ENCODE assay signal across 15 cellular contexts in genomic region chr16:55256412-55257016, GRCh38.
DNase-seq lines count a peak whose midpoint lies in the region; ATAC-seq and TF ChIP-seq lines count a peak whose summit lies in the region.
"Had no signal": no experiment of that assay in that cellular context is flagged by ENCODE, and none has a peak within 500 bp of the region (broad histone marks: within the 10 kb centered on the region; RNA-seq: fewer than 3 reads in every experiment).

No MANE protein-coding gene starts in this region.

- WGBS in mesodermal cell (ENCODE audit: insufficient coverage in 2 of 2), 2 experiments, result 95% methylated on average over 16 to 17 of the region's 20 CpGs

- no peak overlapping the region for H3K4me3 Mint-ChIP-seq in endothelial cell (ENCODE audit: unreplicated experiment)
- H3K4me3 Mint-ChIP-seq: CD8-positive, alpha-beta T cell; H9 had no signal

- H3K4me3 ChIP-seq in mesodermal cell (ENCODE audit: extremely low read depth, insufficient read depth, low read length, poor library complexity, severe bottlenecking), result no peak overlapping the region
- H3K4me3 ChIP-seq in gastrocnemius medialis, result peak overlapping the region in 1 of 4 donors; percentile 13
- no peak overlapping the region for H3K4me3 ChIP-seq in PC-9
- H3K4me3 ChIP-seq: A549, GM23248 had no signal

- CTCF ChIA-PET in PC-9 (lab: Charles Lee), result no interaction called here

- no peaks in the 10 kb centered on the region for H3K9me2 ChIP-seq in PC-9 (ENCODE audit: insufficient read depth)

- no peak for DNase-seq in endothelial cell (ENCODE audit: low spot score)
- DNase-seq in gastrocnemius medialis, result no peak
- DNase-seq in PC-9, result no peak
- DNase-seq: Caco-2; CD8-positive, alpha-beta T cell; DND-41; GDM1; GM23248; H9; IMR-90 had no signal

- intact Hi-C loops in gastrocnemius medialis (cut with DNase I; ENCODE audit: low total_unique reads), result loop anchor here (2.0 to 10.0 kb wide), 2 partner anchors 136 to 322 kb away; partner anchors contain the start of gene IRX5
- intact Hi-C loops in PC-9 (cut with micrococcal nuclease; ENCODE audit: unreplicated experiment), result loop anchor here (10.0 kb wide), 1 partner anchor 1482 kb away; no protein-coding TSS in a partner anchor

- BruUV-seq in PC-9 (replicated peaks; lab: Mats Ljungman, UMichigan), result no TSS peak

- peak; percentile 47 to 60 for ATAC-seq in gastrocnemius medialis
- no peak for ATAC-seq in GM19351 (IDR thresholded peaks at IDR 0.05; ENCODE audit: unreplicated experiment)
- ATAC-seq in HG03442 (IDR thresholded peaks at IDR 0.05; ENCODE audit: unreplicated experiment), result no peak
- ATAC-seq: A549; CD8-positive, alpha-beta T cell had no signal

- TF ChIP-seq CTCF in endothelial cell (IDR thresholded peaks at IDR 0.05; ENCODE audit: unreplicated experiment) (no peak), gastrocnemius medialis (IDR thresholded peaks at IDR 0.05 in 4 of 5, conservative IDR thresholded peaks at IDR 0.05 in 1 of 5) (no peak), PC-9 (conservative IDR thresholded peaks at IDR 0.05) (no peak)

- no peaks in the 10 kb centered on the region for H4K20me1 ChIP-seq in PC-9 (ENCODE audit: insufficient read depth)

- H3K9me3 Mint-ChIP-seq in endothelial cell (ENCODE audit: unreplicated experiment), result no peaks in the 10 kb centered on the region

- POLR2A ChIA-PET in PC-9 (lab: Charles Lee; ENCODE audit: unreplicated experiment), result no interaction called here

- no peaks in the 10 kb centered on the region for H3F3A ChIP-seq in PC-9 (ENCODE audit: insufficient read depth, low read depth)

- H3K9me3 ChIP-seq in mesodermal cell (ENCODE audit: control insufficient read depth, low read length), result no peaks in the 10 kb centered on the region
- no peaks in the 10 kb centered on the region for H3K9me3 ChIP-seq in gastrocnemius medialis
- H3K9me3 ChIP-seq in PC-9 (ENCODE audit: insufficient read depth, low read depth), result no peaks in the 10 kb centered on the region
- H3K9me3 ChIP-seq: A549 had no signal

- H3K79me2 ChIP-seq in PC-9 (ENCODE audit: low read depth), result no peaks in the 10 kb centered on the region

- H2AFZ ChIP-seq in PC-9, result no peak overlapping the region
- H2AFZ ChIP-seq: GM23248 had no signal

- no peaks in the 10 kb centered on the region for H3K36me3 Mint-ChIP-seq in endothelial cell (ENCODE audit: low read depth, unreplicated experiment)
- H3K36me3 Mint-ChIP-seq: CD14-positive monocyte; CD8-positive, alpha-beta T cell had no signal

- H3K4me1 ChIP-seq in mesodermal cell (ENCODE audit: control insufficient read depth, insufficient read depth, low read length, poor library complexity, severe bottlenecking) (no peaks in the 10 kb centered on the region), gastrocnemius medialis (peaks cover 0 to 11% of the 10 kb centered on the region in 2 donors), PC-9 (replicated peaks; ENCODE audit: insufficient read depth) (no peaks in the 10 kb centered on the region)
- H3K4me1 ChIP-seq: A549, Caco-2 had no signal

- H3K4me1 Mint-ChIP-seq in endothelial cell (ENCODE audit: unreplicated experiment), result peaks cover 37% of the 10 kb centered on the region

- no peaks in the 10 kb centered on the region for H3K27me3 Mint-ChIP-seq in endothelial cell (ENCODE audit: unreplicated experiment)

- no peak for TF ChIP-seq POLR2A in gastrocnemius medialis (IDR thresholded peaks at IDR 0.05)

- H3K27me3 ChIP-seq in gastrocnemius medialis, result no peaks in the 10 kb centered on the region
- H3K27me3 ChIP-seq in PC-9 (ENCODE audit: insufficient read depth, low read depth), result no peaks in the 10 kb centered on the region

- H3K36me3 ChIP-seq in mesodermal cell (ENCODE audit: control insufficient read depth, insufficient read depth, low read length) (no peaks in the 10 kb centered on the region), gastrocnemius medialis (no peaks in the 10 kb centered on the region), PC-9 (ENCODE audit: low read depth) (no peaks in the 10 kb centered on the region)

- H3K27ac ChIP-seq in mesodermal cell (ENCODE audit: low read depth, low read length, severe bottlenecking) (peak overlapping the region; percentile 16), gastrocnemius medialis (peak overlapping the region in 3 of 4 donors; percentile 33 to 56 (median 36)), PC-9 (no peak overlapping the region)
- H3K27ac ChIP-seq: A549, GM23248 had no signal

- peak overlapping the region; percentile 68 for H3K27ac Mint-ChIP-seq in endothelial cell (ENCODE audit: unreplicated experiment)
- H3K27ac Mint-ChIP-seq: CD14-positive monocyte; CD8-positive, alpha-beta T cell; H9 had no signal

- in situ Hi-C loops in gastrocnemius medialis (cut with MboI; ENCODE audit: low sequenced_read_pairs in 4 of 4), result no loop called here

- H3K4me2 ChIP-seq in PC-9, result no peak overlapping the region
- H3K4me2 ChIP-seq: A549 had no signal

Comparison
In these comparisons a context has a peak if more than half of its experiments do, and no peak if none do; other contexts are left out.
1. ATAC-seq: peak in gastrocnemius medialis (2 of 2); none in GM19351 (single experiment) and HG03442 (single experiment).